ENCODE assay signal across 1 cellular context in the genomic region with DNA sequence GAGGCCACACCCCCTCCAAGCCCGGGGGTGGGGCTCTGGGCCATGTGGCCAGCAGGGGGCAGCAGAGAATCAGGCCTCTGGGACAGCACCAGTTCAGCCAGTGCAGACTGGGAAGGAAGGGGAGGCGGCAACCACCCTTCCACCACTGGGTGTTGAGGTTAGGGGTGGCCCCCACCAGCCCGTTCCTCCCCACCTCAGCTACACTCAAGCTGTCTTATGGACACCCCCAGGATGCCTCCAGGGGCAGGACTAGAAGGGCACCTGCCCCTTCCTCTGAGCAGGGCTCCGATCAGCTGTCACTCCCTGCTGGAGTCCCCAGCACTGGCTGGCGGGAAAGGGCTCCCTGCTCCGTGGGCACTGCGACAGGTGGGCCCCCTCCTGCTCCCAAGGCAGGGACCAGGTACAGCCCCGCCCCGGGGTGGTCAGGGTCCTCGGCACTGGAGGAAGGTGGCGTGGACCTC.
A peak's percentile ranks its signal among the peaks of the same experiment; 100 is the strongest.
TF ChIP-seq lines count a peak whose summit lies in the region.

No MANE protein-coding gene starts in this region.

TF ChIP-seq in HepG2, 621 proteins besides CTCF, POLR2A, EP300 and RAD21 (continued from another document and continues in another):
- TF ChIP-seq ZBTB39 (CRISPR knock-in tag; IDR thresholded peaks at IDR 0.05) (no peak), ZNF574 (CRISPR knock-in tag; IDR thresholded peaks at IDR 0.05) (peak; percentile 50; the same call in 1 of the 2 replicates), ZBTB25 (CRISPR knock-in tag; IDR thresholded peaks at IDR 0.05) (no peak; the same call in 1 of the 2 replicates), RFX5 (IDR thresholded peaks at IDR 0.05; ENCODE audit: low read depth, low read length) (no peak), YY1 (IDR thresholded peaks at IDR 0.05; ENCODE audit: insufficient read depth, insufficient replicate concordance, low read depth, low read length) (peak; percentile 65), ZBTB33 (CRISPR knock-in tag; IDR thresholded peaks at IDR 0.05) (0 out of 2 replicates have a peak, but pooled peaks have one; percentile 36), ZNF205 (CRISPR knock-in tag; IDR thresholded peaks at IDR 0.05) (no peak), ZBTB3 (CRISPR knock-in tag; IDR thresholded peaks at IDR 0.05; ENCODE audit: borderline replicate concordance, low read depth) (no peak), ZNF652 (CRISPR knock-in tag; IDR thresholded peaks at IDR 0.05; ENCODE audit: borderline replicate concordance, low read depth) (no peak), ZNF678 (CRISPR knock-in tag; IDR thresholded peaks at IDR 0.05) (no peak), HNF1B (CRISPR knock-in tag; IDR thresholded peaks at IDR 0.05) (peak; percentile 80; the same call in 1 of the 2 replicates), ZNF207 (IDR thresholded peaks at IDR 0.05; ENCODE audit: borderline replicate concordance) (no peak), ZNF333 (CRISPR knock-in tag; IDR thresholded peaks at IDR 0.05; ENCODE audit: borderline replicate concordance) (no peak), CBX2 (IDR thresholded peaks at IDR 0.05; ENCODE audit: low read depth, low read length) (no peak), CBX2 (CRISPR knock-in tag; IDR thresholded peaks at IDR 0.05; ENCODE audit: low read depth) (no peak), MATR3 (CRISPR knock-in tag; IDR thresholded peaks at IDR 0.05) (no peak), EED (CRISPR knock-in tag; IDR thresholded peaks at IDR 0.05) (no peak), CC2D1A (CRISPR knock-in tag; IDR thresholded peaks at IDR 0.05) (no peak), ZNF619 (CRISPR knock-in tag; IDR thresholded peaks at IDR 0.05) (0 out of 2 replicates have a peak, but pooled peaks have one; percentile 62), AGO1 (IDR thresholded peaks at IDR 0.05; ENCODE audit: low read depth, low read length, poor library complexity, severe bottlenecking) (peak; percentile 46), SPEN (CRISPR knock-in tag; IDR thresholded peaks at IDR 0.05; ENCODE audit: low read depth) (no peak), HDAC1 (CRISPR knock-in tag; IDR thresholded peaks at IDR 0.05) (no peak), KDM2A (CRISPR knock-in tag; IDR thresholded peaks at IDR 0.05; ENCODE audit: borderline replicate concordance, low read depth) (peak; percentile 61), HNRNPL (IDR thresholded peaks at IDR 0.05; ENCODE audit: low read depth, low read length) (0 out of 2 replicates have a peak, but pooled peaks have one; percentile 38), ZNF441 (CRISPR knock-in tag; IDR thresholded peaks at IDR 0.05; ENCODE audit: borderline replicate concordance) (no peak), ZNF747 (CRISPR knock-in tag; IDR thresholded peaks at IDR 0.05; ENCODE audit: borderline replicate concordance) (peak; percentile 77; the same call in 1 of the 2 replicates), ZFP1 (CRISPR knock-in tag; IDR thresholded peaks at IDR 0.05) (no peak)
- TF ChIP-seq, protein P1, sequence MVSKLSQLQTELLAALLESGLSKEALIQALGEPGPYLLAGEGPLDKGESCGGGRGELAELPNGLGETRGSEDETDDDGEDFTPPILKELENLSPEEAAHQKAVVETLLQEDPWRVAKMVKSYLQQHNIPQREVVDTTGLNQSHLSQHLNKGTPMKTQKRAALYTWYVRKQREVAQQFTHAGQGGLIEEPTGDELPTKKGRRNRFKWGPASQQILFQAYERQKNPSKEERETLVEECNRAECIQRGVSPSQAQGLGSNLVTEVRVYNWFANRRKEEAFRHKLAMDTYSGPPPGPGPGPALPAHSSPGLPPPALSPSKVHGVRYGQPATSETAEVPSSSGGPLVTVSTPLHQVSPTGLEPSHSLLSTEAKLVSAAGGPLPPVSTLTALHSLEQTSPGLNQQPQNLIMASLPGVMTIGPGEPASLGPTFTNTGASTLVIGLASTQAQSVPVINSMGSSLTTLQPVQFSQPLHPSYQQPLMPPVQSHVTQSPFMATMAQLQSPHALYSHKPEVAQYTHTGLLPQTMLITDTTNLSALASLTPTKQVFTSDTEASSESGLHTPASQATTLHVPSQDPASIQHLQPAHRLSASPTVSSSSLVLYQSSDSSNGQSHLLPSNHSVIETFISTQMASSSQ (IDR thresholded peaks at IDR 0.05; ENCODE audit: low read depth), result no peak
- TF ChIP-seq, protein P1 (CRISPR knock-in tag; IDR thresholded peaks at IDR 0.05; ENCODE audit: borderline replicate concordance), result peak; percentile 49; the same call in 1 of the 2 replicates
- TF ChIP-seq, protein P2, sequence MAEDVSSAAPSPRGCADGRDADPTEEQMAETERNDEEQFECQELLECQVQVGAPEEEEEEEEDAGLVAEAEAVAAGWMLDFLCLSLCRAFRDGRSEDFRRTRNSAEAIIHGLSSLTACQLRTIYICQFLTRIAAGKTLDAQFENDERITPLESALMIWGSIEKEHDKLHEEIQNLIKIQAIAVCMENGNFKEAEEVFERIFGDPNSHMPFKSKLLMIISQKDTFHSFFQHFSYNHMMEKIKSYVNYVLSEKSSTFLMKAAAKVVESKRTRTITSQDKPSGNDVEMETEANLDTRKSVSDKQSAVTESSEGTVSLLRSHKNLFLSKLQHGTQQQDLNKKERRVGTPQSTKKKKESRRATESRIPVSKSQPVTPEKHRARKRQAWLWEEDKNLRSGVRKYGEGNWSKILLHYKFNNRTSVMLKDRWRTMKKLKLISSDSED (CRISPR knock-in tag; IDR thresholded peaks at IDR 0.05), result no peak
- TF ChIP-seq, protein P3, sequence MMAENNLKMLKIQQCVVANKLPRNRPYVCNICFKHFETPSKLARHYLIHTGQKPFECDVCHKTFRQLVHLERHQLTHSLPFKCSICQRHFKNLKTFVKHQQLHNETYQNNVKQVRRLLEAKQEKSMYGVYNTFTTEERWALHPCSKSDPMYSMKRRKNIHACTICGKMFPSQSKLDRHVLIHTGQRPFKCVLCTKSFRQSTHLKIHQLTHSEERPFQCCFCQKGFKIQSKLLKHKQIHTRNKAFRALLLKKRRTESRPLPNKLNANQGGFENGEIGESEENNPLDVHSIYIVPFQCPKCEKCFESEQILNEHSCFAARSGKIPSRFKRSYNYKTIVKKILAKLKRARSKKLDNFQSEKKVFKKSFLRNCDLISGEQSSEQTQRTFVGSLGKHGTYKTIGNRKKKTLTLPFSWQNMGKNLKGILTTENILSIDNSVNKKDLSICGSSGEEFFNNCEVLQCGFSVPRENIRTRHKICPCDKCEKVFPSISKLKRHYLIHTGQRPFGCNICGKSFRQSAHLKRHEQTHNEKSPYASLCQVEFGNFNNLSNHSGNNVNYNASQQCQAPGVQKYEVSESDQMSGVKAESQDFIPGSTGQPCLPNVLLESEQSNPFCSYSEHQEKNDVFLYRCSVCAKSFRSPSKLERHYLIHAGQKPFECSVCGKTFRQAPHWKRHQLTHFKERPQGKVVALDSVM (CRISPR knock-in tag; IDR thresholded peaks at IDR 0.05), result no peak
- TF ChIP-seq, protein P4, sequence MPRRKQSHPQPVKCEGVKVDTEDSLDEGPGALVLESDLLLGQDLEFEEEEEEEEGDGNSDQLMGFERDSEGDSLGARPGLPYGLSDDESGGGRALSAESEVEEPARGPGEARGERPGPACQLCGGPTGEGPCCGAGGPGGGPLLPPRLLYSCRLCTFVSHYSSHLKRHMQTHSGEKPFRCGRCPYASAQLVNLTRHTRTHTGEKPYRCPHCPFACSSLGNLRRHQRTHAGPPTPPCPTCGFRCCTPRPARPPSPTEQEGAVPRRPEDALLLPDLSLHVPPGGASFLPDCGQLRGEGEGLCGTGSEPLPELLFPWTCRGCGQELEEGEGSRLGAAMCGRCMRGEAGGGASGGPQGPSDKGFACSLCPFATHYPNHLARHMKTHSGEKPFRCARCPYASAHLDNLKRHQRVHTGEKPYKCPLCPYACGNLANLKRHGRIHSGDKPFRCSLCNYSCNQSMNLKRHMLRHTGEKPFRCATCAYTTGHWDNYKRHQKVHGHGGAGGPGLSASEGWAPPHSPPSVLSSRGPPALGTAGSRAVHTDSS (CRISPR knock-in tag; conservative IDR thresholded peaks at IDR 0.05), result no peak
- TF ChIP-seq, protein P5, sequence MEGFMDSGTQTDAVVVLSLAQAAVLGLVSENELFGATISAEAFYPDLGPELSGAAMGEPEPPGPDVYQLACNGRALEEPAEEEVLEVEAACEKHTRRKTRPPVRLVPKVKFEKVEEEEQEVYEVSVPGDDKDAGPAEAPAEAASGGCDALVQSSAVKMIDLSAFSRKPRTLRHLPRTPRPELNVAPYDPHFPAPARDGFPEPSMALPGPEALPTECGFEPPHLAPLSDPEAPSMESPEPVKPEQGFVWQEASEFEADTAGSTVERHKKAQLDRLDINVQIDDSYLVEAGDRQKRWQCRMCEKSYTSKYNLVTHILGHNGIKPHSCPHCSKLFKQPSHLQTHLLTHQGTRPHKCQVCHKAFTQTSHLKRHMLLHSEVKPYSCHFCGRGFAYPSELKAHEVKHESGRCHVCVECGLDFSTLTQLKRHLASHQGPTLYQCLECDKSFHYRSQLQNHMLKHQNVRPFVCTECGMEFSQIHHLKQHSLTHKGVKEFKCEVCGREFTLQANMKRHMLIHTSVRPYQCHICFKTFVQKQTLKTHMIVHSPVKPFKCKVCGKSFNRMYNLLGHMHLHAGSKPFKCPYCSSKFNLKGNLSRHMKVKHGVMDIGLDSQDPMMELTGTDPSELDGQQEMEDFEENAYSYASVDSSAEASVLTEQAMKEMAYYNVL (CRISPR knock-in tag; IDR thresholded peaks at IDR 0.05; ENCODE audit: borderline replicate concordance), result peak; percentile 80; the same call in 1 of the 2 replicates
